ENCODE assay signal across 7 cellular contexts in genomic region chr9:36092509-36093215, GRCh38. TPM values are rescaled to one million over a fixed set of nuclear protein-coding genes. Genes with fewer than 3 reads are reported as not detected.
A peak's percentile ranks its signal among the peaks of the same experiment; 100 is the strongest.
DNase-seq lines count a peak whose midpoint lies in the region; ATAC-seq lines count a peak whose summit lies in the region.

No MANE protein-coding gene starts in this region.

- no peaks in the 10 kb centered on the region for H3K27me3 Mint-ChIP-seq in activated T-cell treated with anti-CD3 and anti-CD28 coated beads, Interleukin-2, amount 50 U/mL, for 4 hours (ENCODE audit: low read depth)

- no peaks in the 10 kb centered on the region for H3K36me3 ChIP-seq in H7 (replicated peaks; ENCODE audit: control insufficient read depth, insufficient read depth, low read length)

- peak; percentile 16 for DNase-seq in activated T-cell treated with anti-CD3 and anti-CD28 coated beads, Interleukin-2, amount 50 U/mL, for 4 hours
- DNase-seq in pons (ENCODE audit: low spot score) (peak; percentile 59), H7 (no peak), ACHN (no peak), NCI-H526 treated with DMSO at 0.1 percent for 48 hours (lab: John Stamatoyannopoulos, UW) (no peak)

- ATAC-seq in GM21381 (IDR thresholded peaks at IDR 0.05; ENCODE audit: unreplicated experiment) (peak; percentile 97), HG03520 (IDR thresholded peaks at IDR 0.05; ENCODE audit: unreplicated experiment) (peak; percentile 81)
- ATAC-seq in activated T-cell treated with anti-CD3 and anti-CD28 coated beads, Interleukin-2, amount 50 U/mL, for 4 hours: peak; percentile 94 to 96

- H3K4me1 Mint-ChIP-seq in activated T-cell treated with anti-CD3 and anti-CD28 coated beads, Interleukin-2, amount 50 U/mL, for 4 hours (ENCODE audit: low read depth): peaks cover 14% of the 10 kb centered on the region

- H3K36me3 Mint-ChIP-seq in activated T-cell treated with anti-CD3 and anti-CD28 coated beads, Interleukin-2, amount 50 U/mL, for 4 hours (ENCODE audit: insufficient read depth): no peaks in the 10 kb centered on the region

- in situ Hi-C loops in ACHN (cut with HindIII; ENCODE audit: low pct_ligation_motif_present, low pct_unique_long_range_greater_than_20kb, low sequenced_read_pairs): no loop called here

- no peak overlapping the region for H3K4me3 Mint-ChIP-seq in activated T-cell treated with anti-CD3 and anti-CD28 coated beads, Interleukin-2, amount 50 U/mL, for 4 hours

- no peaks in the 10 kb centered on the region for H3K27me3 ChIP-seq in H7 (ENCODE audit: control insufficient read depth, insufficient read depth, low read length)

- H3K9me3 Mint-ChIP-seq in activated T-cell treated with anti-CD3 and anti-CD28 coated beads, Interleukin-2, amount 50 U/mL, for 4 hours: no peaks in the 10 kb centered on the region

- H3K4me3 ChIP-seq in H7 (ENCODE audit: insufficient read depth, low read depth, low read length): no peak overlapping the region

RNA-seq across cellular contexts. Expression of gene GLIPR2, which starts 43.9 kb away (rescaled TPM):
- total RNA-seq in activated T-cell treated with anti-CD3 and anti-CD28 coated beads, Interleukin-2, amount 50 U/mL, for 4 hours: 1 to 10 TPM; 5.3 to 7.6 (median 6.1) TPM
- total RNA-seq in H7 (2014; rRNA removed; shearing (Covaris generic)): 2.7 and 9.1 TPM in 2 replicates

RNA-seq across cellular contexts. Expression of gene RECK, which starts 55.9 kb away (rescaled TPM):
- 1 to 10 TPM; 2.0 to 2.4 (median 2.0) TPM for total RNA-seq in activated T-cell treated with anti-CD3 and anti-CD28 coated beads, Interleukin-2, amount 50 U/mL, for 4 hours
- total RNA-seq in H7 (2014; rRNA removed; shearing (Covaris generic)): 11.7 and 16.1 TPM in 2 replicates

Comparison
In these comparisons a context has a peak if more than half of its experiments do, and no peak if none do; other contexts are left out.
1. DNase-seq: peak in activated T-cell treated with anti-CD3 and anti-CD28 coated beads, Interleukin-2, amount 50 U/mL, for 4 hours (single experiment) and pons (single experiment); none in H7 (single experiment), ACHN (single experiment) and NCI-H526 treated with DMSO at 0.1 percent for 48 hours (single experiment).
2. Peak in every context shown above with its lines, with median percentiles within 50 percentile points of each other: ATAC-seq.